ENCODE assay signal across 24 cellular contexts in genomic region chr10:117568226-117568625, GRCh38.
"Had no signal": no experiment of that assay in that cellular context is flagged by ENCODE, and none has a peak within 500 bp of the region (broad histone marks: within the 10 kb centered on the region; RNA-seq: fewer than 3 reads in every experiment).

No MANE protein-coding gene starts in this region.

- H3K27ac ChIP-seq: body of pancreas had no signal

- H3K27me3 ChIP-seq: body of pancreas had no signal

- H3K4me1 ChIP-seq: body of pancreas had no signal

- DNase-seq: activated CD4-positive, alpha-beta T cell treated with anti-CD3 and anti-CD28 coated beads for 48 hours; activated CD4-positive, alpha-beta T cell treated with anti-CD3 and anti-CD28 coated beads, Interleukin-2, amount 50 U/mL, for 4 hours; activated CD4-positive, CD25-positive, alpha-beta regulatory T cell treated with anti-CD3 and anti-CD28 coated beads, Interleukin-2, amount 50 U/mL, for 72 hours; activated CD8-positive, alpha-beta memory T cell treated with anti-CD3 and anti-CD28 coated beads, Interleukin-2, amount 50 U/mL, for 48 hours; activated CD8-positive, alpha-beta T cell treated with anti-CD3 and anti-CD28 coated beads, Interleukin-2, amount 10 ng/mL, durations not matched to agents 7 days and 5 days; activated naive CD4-positive, alpha-beta T cell; activated T-cell treated with anti-CD3 and anti-CD28 coated beads, Interleukin-2, amount 50 U/mL, for 1 hour; aorta; body of pancreas; KG1; NCI-H1048; NCI-H1417; NCI-H2029; NCI-H2107; NCI-H2171 treated with DMSO at 0.1 percent for 48 hours; NCI-H345; NCI-H510A; NCI-H526 treated with DMSO at 0.1 percent for 48 hours; NCI-H82; SIG-M5; T-helper 17 cell; T-helper 9 cell had no signal

- H3K4me3 ChIP-seq: body of pancreas had no signal

- H3K4me3 Mint-ChIP-seq: activated CD8-positive, alpha-beta T cell treated with anti-CD3 and anti-CD28 coated beads, Interleukin-2, amount 10 ng/mL, durations not matched to agents 7 days and 5 days; activated naive CD4-positive, alpha-beta T cell treated with anti-CD3 and anti-CD28 coated beads, Interleukin-2, amount 50 U/mL, for 24 hours; T-helper 17 cell; WTC11 had no signal

- H3K4me1 Mint-ChIP-seq: activated naive CD4-positive, alpha-beta T cell treated with anti-CD3 and anti-CD28 coated beads, Interleukin-2, amount 50 U/mL, for 24 hours; T-helper 17 cell had no signal

- H3K9me3 ChIP-seq: body of pancreas had no signal

- H3K36me3 Mint-ChIP-seq: activated naive CD4-positive, alpha-beta T cell treated with anti-CD3 and anti-CD28 coated beads, Interleukin-2, amount 50 U/mL, for 24 hours; WTC11 had no signal

- H3K9me3 Mint-ChIP-seq: activated naive CD4-positive, alpha-beta T cell treated with anti-CD3 and anti-CD28 coated beads, Interleukin-2, amount 50 U/mL, for 24 hours; WTC11 had no signal

- H3K27ac Mint-ChIP-seq: activated CD8-positive, alpha-beta T cell treated with anti-CD3 and anti-CD28 coated beads, Interleukin-2, amount 10 ng/mL, durations not matched to agents 7 days and 5 days; activated naive CD4-positive, alpha-beta T cell treated with anti-CD3 and anti-CD28 coated beads, Interleukin-2, amount 50 U/mL, for 24 hours; T-helper 17 cell; WTC11 had no signal
